Comparison of ENCODE assay signal across 8 cellular contexts in the genomic region with DNA sequence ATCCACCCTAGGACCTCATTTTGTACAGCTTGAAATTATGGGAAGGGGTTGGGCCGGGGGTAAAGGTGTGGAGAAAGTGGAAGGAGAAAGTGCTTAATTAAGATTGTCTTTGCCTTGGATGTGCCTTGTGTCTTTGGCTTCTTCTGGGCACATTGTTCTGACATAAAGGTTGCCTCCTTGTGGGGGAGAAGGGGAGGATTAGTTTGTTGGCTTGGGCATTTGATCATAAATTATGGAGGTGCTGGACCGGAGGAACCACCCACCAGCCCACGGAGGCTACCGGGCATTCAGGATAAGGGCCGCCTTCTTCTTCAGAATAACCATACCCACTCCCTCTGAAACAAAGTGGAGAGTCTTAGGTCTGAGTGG. TPM values are rescaled to one million over a fixed set of nuclear protein-coding genes. Genes with fewer than 3 reads are reported as not detected.
DNase-seq lines count a peak whose midpoint lies in the region; ATAC-seq, FAIRE-seq and TF ChIP-seq lines count a peak whose summit lies in the region.

No MANE protein-coding gene starts in this region.

- TF ChIP-seq POLR2A in A549 (IDR thresholded peaks at IDR 0.05; ENCODE audit: low read length), result no peak

- H3K4me1 ChIP-seq in A549 (peaks cover 21% of the 10 kb centered on the region; the same call in 2 of the 3 replicates), Panc1 (ENCODE audit: control insufficient read depth, insufficient read depth, low read length) (peaks cover 23% of the 10 kb centered on the region), mononuclear cell (ENCODE audit: insufficient read depth, low read length) (peaks cover 39% of the 10 kb centered on the region), aorta (ENCODE audit: control insufficient read depth in 1 of 2, insufficient read depth in 2 of 2, low read length in 2 of 2) (peaks cover 0 to 2% of the 10 kb centered on the region in 2 donors)

- BruUV-seq in Panc1 (replicated peaks; lab: Mats Ljungman, UMichigan), result TSS peak; percentile 77

- peak; percentile 22 to 40; a peak in 3 of 6 replicates for ATAC-seq in A549
- ATAC-seq in Panc1, result no peak
- no peak for ATAC-seq in aorta (ENCODE audit: low FRiP score)
- ATAC-seq in HG03354 (IDR thresholded peaks at IDR 0.05; ENCODE audit: poor library complexity, severe bottlenecking, unreplicated experiment), result no peak

- H3K4me3 ChIP-seq in A549 (peak overlapping the region; percentile 97), Panc1 (ENCODE audit: low read depth in 2 of 2, low read length in 2 of 2) (peak overlapping the region; percentile 97 to 100), coronary artery (peak overlapping the region; percentile 92), mononuclear cell (ENCODE audit: low read length) (peak overlapping the region; percentile 72), aorta (ENCODE audit: low read length in 2 of 2) (peak overlapping the region; percentile 70 to 80)

- no peak for FAIRE-seq in A549 (lab: Jason Lieb, UNC)

- DNase-seq in A549 (ENCODE audit: low read depth in 1 of 2, low spot score in 1 of 2) (peak; percentile 38 to 58), GM10266 (ENCODE audit: extremely low spot score) (peak; percentile 32), Panc1 (ENCODE audit: low read depth, low spot score) (no peak), coronary artery (ENCODE audit: low spot score) (no peak), aorta (no peak), NCI-H1694 (lab: John Stamatoyannopoulos, UW) (no peak)

- no peak for TF ChIP-seq EP300 in A549 (IDR thresholded peaks at IDR 0.05)

- no peaks in the 10 kb centered on the region for H3K9me3 ChIP-seq in A549
- H3K9me3 ChIP-seq in Panc1 (ENCODE audit: control insufficient read depth, insufficient read depth, low read depth, low read length), result no peaks in the 10 kb centered on the region
- H3K9me3 ChIP-seq in mononuclear cell (ENCODE audit: low read depth, low read length), result no peaks in the 10 kb centered on the region
- no peaks in the 10 kb centered on the region for H3K9me3 ChIP-seq in aorta (ENCODE audit: control insufficient read depth, low read length)

- no peak for TF ChIP-seq RAD21 in A549 (conservative IDR thresholded peaks at IDR 0.05 in 1 of 2, IDR thresholded peaks at IDR 0.05 in 1 of 2)

- H3K27ac ChIP-seq in A549 (peak overlapping the region; percentile 88 to 100), Panc1 (ENCODE audit: low read length) (peak overlapping the region; percentile 100), coronary artery (peak overlapping the region; percentile 93 to 98), aorta (ENCODE audit: low read depth in 1 of 2, low read length in 2 of 2) (peak overlapping the region; percentile 19 to 86)

- intact Hi-C loops in Panc1 (cut with micrococcal nuclease; ENCODE audit: unreplicated experiment) (no loop called here), aorta (cut with DNase I) (loop anchor here in 1 of 2 donors (2.0 to 10.0 kb wide), 2 partner anchors 33 to 89 kb away; partner anchors contain the start of genes PCSK7, RNF214 and SIDT2)

- H3K36me3 ChIP-seq in Panc1 (ENCODE audit: control insufficient read depth, insufficient read depth, low read length), result peaks cover 10% of the 10 kb centered on the region
- H3K36me3 ChIP-seq in aorta (ENCODE audit: control insufficient read depth in 1 of 2, insufficient read depth in 2 of 2, low read length in 1 of 2), result no peaks in the 10 kb centered on the region

- in situ Hi-C loops in Panc1 (cut with HindIII; ENCODE audit: low pct_unique_long_range_greater_than_20kb, low sequenced_read_pairs), result no loop called here

- POLR2A ChIA-PET in A549 (lab: Yijun Ruan, JAX), result interaction anchor here (1.0 to 2.8 kb wide), 2 partner anchors 23 to 34 kb away, joined by 3 to 22 read pairs; partner anchors contain the start of gene SIDT2
- POLR2A ChIA-PET in Panc1 (lab: Charles Lee), result no interaction called here

- TF ChIP-seq CTCF in A549 (IDR thresholded peaks at IDR 0.05) (no peak), GM10266 (IDR thresholded peaks at IDR 0.05; ENCODE audit: control insufficient read depth, insufficient read depth, low read depth, missing control alignments) (no peak), Panc1 (IDR thresholded peaks at IDR 0.05) (no peak), coronary artery (IDR thresholded peaks at IDR 0.05) (no peak)

- CTCF ChIA-PET in A549 (lab: Yijun Ruan, JAX), result interaction anchor here (0.6 to 1.6 kb wide), 8 partner anchors 9 to 412 kb away, joined by 3 to 10 read pairs (median 3); partner anchors contain the start of gene APOA5
- CTCF ChIA-PET in Panc1 (lab: Charles Lee), result interaction anchor here (0.6 kb wide), 1 partner anchor 80 kb away, joined by 7 read pairs; no protein-coding TSS in a partner anchor

- 13% methylated on average over 5 of the region's 5 CpGs for WGBS in A549 (ENCODE audit: missing lambda C conversion rate)
- 0 to 3% methylated on average over 5 of the region's 5 CpGs for WGBS in aorta, 2 donors

- H3K27me3 ChIP-seq in Panc1 (ENCODE audit: control insufficient read depth, insufficient read depth, low read length) (no peaks in the 10 kb centered on the region), mononuclear cell (ENCODE audit: insufficient read depth, low read length) (no peaks in the 10 kb centered on the region), aorta (ENCODE audit: control insufficient read depth in 1 of 2, insufficient read depth in 2 of 2, low read length in 1 of 2) (no peaks in the 10 kb centered on the region)

- H3K4me2 ChIP-seq in A549, result peak overlapping the region; percentile 84

TF ChIP-seq in A549, 52 proteins besides CTCF, POLR2A, EP300 and RAD21 (continues in another document):
- no peak for TF ChIP-seq EHMT2 (IDR thresholded peaks at IDR 0.05; ENCODE audit: low read depth)
- TF ChIP-seq MAFK (IDR thresholded peaks at IDR 0.05; ENCODE audit: partially characterized antibody), result no peak
- TF ChIP-seq, protein P1, sequence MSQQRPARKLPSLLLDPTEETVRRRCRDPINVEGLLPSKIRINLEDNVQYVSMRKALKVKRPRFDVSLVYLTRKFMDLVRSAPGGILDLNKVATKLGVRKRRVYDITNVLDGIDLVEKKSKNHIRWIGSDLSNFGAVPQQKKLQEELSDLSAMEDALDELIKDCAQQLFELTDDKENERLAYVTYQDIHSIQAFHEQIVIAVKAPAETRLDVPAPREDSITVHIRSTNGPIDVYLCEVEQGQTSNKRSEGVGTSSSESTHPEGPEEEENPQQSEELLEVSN (IDR thresholded peaks at IDR 0.05; ENCODE audit: borderline replicate concordance, low read depth), result no peak
- TF ChIP-seq HOXA7 (CRISPR knock-in tag; IDR thresholded peaks at IDR 0.05), result no peak
- no peak for TF ChIP-seq JUNB (IDR thresholded peaks at IDR 0.05)

RNA-seq across cellular contexts. Expression of gene PAFAH1B2, which starts 1.3 kb away (rescaled TPM):
- 47.8 and 55.3 TPM in 2 replicates for polyA plus RNA-seq in A549 (2011; rRNA removed)
- 15.0 and 15.1 TPM in 2 replicates for polyA plus RNA-seq in A549 (2012; cell fraction: cytosol; rRNA removed)
- 9.5 and 10.2 TPM in 2 replicates for polyA plus RNA-seq in A549 (2012; cell fraction: nucleus; rRNA removed)
- polyA plus RNA-seq in A549 (2017; fragmentation: RNase III; extraction: RNeasy Plus Mini Kit Qiagen cat#74134 plus additional on column Dnase treatment), result 32.2 to 33.9 TPM (median 32.9 TPM) in 3 replicates
- 134 and 169 TPM in 2 replicates for polyA minus RNA-seq in A549 (2011; rRNA and poly(A)+ RNA removed)
- total RNA-seq in Panc1 (2021; ENCODE audit: unreplicated experiment), result 179 TPM
- polyA plus RNA-seq in Panc1 (2012; ENCODE audit: insufficient read length), result 118 TPM
- 110 TPM for total RNA-seq in mononuclear cell
- total RNA-seq in aorta, result 10 to 100 TPM; 69.9 to 73.5 TPM
- polyA plus RNA-seq in aorta, result 10 to 100 TPM; 18.2 to 20.5 TPM

RNA-seq across cellular contexts. Expression of gene SIDT2, which starts 33.2 kb away (rescaled TPM):
- polyA plus RNA-seq in A549 (2011; rRNA removed) (8.5 and 15.4 TPM in 2 replicates), A549 (2017; fragmentation: RNase III; extraction: RNeasy Plus Mini Kit Qiagen cat#74134 plus additional on column Dnase treatment) (5.5 to 6.4 TPM (median 5.9 TPM) in 3 replicates), aorta (10 to 100 TPM; 10.4 to 62.9 TPM)
- polyA plus RNA-seq in A549 (2012; cell fraction: cytosol; rRNA removed), result 10.2 and 10.7 TPM in 2 replicates
- polyA plus RNA-seq in A549 (2012; cell fraction: nucleus; rRNA removed), result 28.6 and 37.9 TPM in 2 replicates
- 25.7 and 34.3 TPM in 2 replicates for polyA minus RNA-seq in A549 (2011; rRNA and poly(A)+ RNA removed)
- total RNA-seq in Panc1 (2021; ENCODE audit: unreplicated experiment) (47.6 TPM), mononuclear cell (46.6 TPM), aorta (10 to 100 TPM; 51.2 to 81.3 TPM)
- polyA plus RNA-seq in Panc1 (2012; ENCODE audit: insufficient read length), result 63.6 TPM

RNA-seq across cellular contexts. Expression of gene SIK3, which starts 47.1 kb away (rescaled TPM):
- polyA plus RNA-seq in A549 (2011; rRNA removed) (8.2 and 12.3 TPM in 2 replicates), A549 (2017; fragmentation: RNase III; extraction: RNeasy Plus Mini Kit Qiagen cat#74134 plus additional on column Dnase treatment) (7.3 to 9.0 TPM (median 8.7 TPM) in 3 replicates), aorta (10 to 100 TPM in 1 of 2 donors, 1 to 10 TPM in 1; 6.4 to 18.8 TPM)
- 4.3 and 5.4 TPM in 2 replicates for polyA plus RNA-seq in A549 (2012; cell fraction: cytosol; rRNA removed)
- 10.6 and 12.8 TPM in 2 replicates for polyA plus RNA-seq in A549 (2012; cell fraction: nucleus; rRNA removed)
- polyA minus RNA-seq in A549 (2011; rRNA and poly(A)+ RNA removed), result 17.8 and 25.0 TPM in 2 replicates
- total RNA-seq in Panc1 (2021; ENCODE audit: unreplicated experiment) (39.7 TPM), mononuclear cell (40.0 TPM), aorta (10 to 100 TPM; 59.2 to 64.2 TPM)
- polyA plus RNA-seq in Panc1 (2012; ENCODE audit: insufficient read length), result 24.4 TPM

RNA-seq across cellular contexts. Expression of gene TAGLN, which starts 53.8 kb away (rescaled TPM):
- polyA plus RNA-seq in A549 (2011; rRNA removed) (34.2 and 43.2 TPM in 2 replicates), A549 (2017; fragmentation: RNase III; extraction: RNeasy Plus Mini Kit Qiagen cat#74134 plus additional on column Dnase treatment) (257 to 296 TPM (median 287 TPM) in 3 replicates), aorta (over 10,000 TPM; 12,625 to 13,815 TPM)
- 104 and 153 TPM in 2 replicates for polyA plus RNA-seq in A549 (2012; cell fraction: cytosol; rRNA removed)
- polyA plus RNA-seq in A549 (2012; cell fraction: nucleus; rRNA removed), result 153 and 173 TPM in 2 replicates
- 16.0 and 24.1 TPM in 2 replicates for polyA minus RNA-seq in A549 (2011; rRNA and poly(A)+ RNA removed)
- total RNA-seq in Panc1 (2021; ENCODE audit: unreplicated experiment) (6.4 TPM), mononuclear cell (8.6 TPM), aorta (over 10,000 TPM in 1 of 2 donors, 1,000 to 10,000 TPM in 1; 4,857 to 10,188 TPM)
- polyA plus RNA-seq in Panc1 (2012; ENCODE audit: insufficient read length), result 3.9 TPM

Comparison
In these comparisons a context has a peak if more than half of its experiments do, and no peak if none do; other contexts are left out.
1. ATAC-seq: peak in A549 (2 of 2); none in Panc1 (single experiment), aorta (single experiment) and HG03354 (single experiment).
2. DNase-seq: peak in A549 (2 of 2) and GM10266 (single experiment); none in Panc1 (single experiment), coronary artery (single experiment), aorta (0 of 2) and NCI-H1694 (single experiment).
3. Peak in every context shown above with its lines, with median percentiles within 50 percentile points of each other: H3K27ac ChIP-seq and H3K4me3 ChIP-seq.